25 cellular contexts compared by ENCODE assay signal in genomic region chr4:36198861-36199260, GRCh38.
"Had no signal": no experiment of that assay in that cellular context is flagged by ENCODE, and none has a peak within 500 bp of the region (broad histone marks: within the 10 kb centered on the region; RNA-seq: fewer than 3 reads in every experiment).

No MANE protein-coding gene starts in this region.

- H3K4me3 Mint-ChIP-seq: mesothelial cell of epicardium; naive B cell; natural killer cell; nephron progenitor cell; neural progenitor cell; stimulated activated effector memory CD8-positive, alpha-beta T cell treated with anti-CD3 and anti-CD28 coated beads, Interleukin-12 subunit alpha, Interleukin-12 subunit beta, amount 100 ng/mL, for 72 hours; type B pancreatic cell had no signal

- H3K36me3 Mint-ChIP-seq: natural killer cell, neural progenitor cell, type B pancreatic cell had no signal

- ATAC-seq: pancreas had no signal

- H3K27ac Mint-ChIP-seq: mesothelial cell of epicardium; natural killer cell; nephron progenitor cell; neural progenitor cell; stimulated activated effector memory CD8-positive, alpha-beta T cell treated with anti-CD3 and anti-CD28 coated beads, Interleukin-12 subunit alpha, Interleukin-12 subunit beta, amount 100 ng/mL, for 72 hours; type B pancreatic cell had no signal

- H3K4me1 Mint-ChIP-seq: nephron progenitor cell, neural progenitor cell had no signal

- H2AFZ ChIP-seq: neural progenitor cell had no signal

- H3K27me3 ChIP-seq: left lung, neural progenitor cell, pancreas, spleen, stomach, tibial nerve, vagina had no signal

- H3K27ac ChIP-seq: left lung, neural progenitor cell, pancreas, prostate gland, spleen, stomach, tibial nerve, vagina had no signal

- H3K4me3 ChIP-seq: left lung, lung, neural progenitor cell, pancreas, prostate gland, spleen, stomach, tibial nerve, vagina had no signal

- H3K4me2 ChIP-seq: neural progenitor cell had no signal

- DNase-seq: head of caudate nucleus; hippocampal formation; left colon; mesendoderm; naive B cell; natural killer cell; nephron progenitor cell; retina; right cardiac atrium; small intestine; spleen; stimulated activated CD4-positive, alpha-beta T cell treated with anti-CD3 and anti-CD28 coated beads, Interleukin-4, amount 100 ng/mL, for 24 hours; stimulated activated naive CD4-positive, alpha-beta T cell; stomach had no signal

- H3K9me3 Mint-ChIP-seq: mesothelial cell of epicardium; naive B cell; natural killer cell; nephron progenitor cell; neural progenitor cell; stimulated activated effector memory CD8-positive, alpha-beta T cell treated with anti-CD3 and anti-CD28 coated beads, Interleukin-12 subunit alpha, Interleukin-12 subunit beta, amount 100 ng/mL, for 72 hours; type B pancreatic cell had no signal

- FAIRE-seq: keratinocyte, pancreas, small intestine had no signal

- H3K27me3 Mint-ChIP-seq: naive B cell, type B pancreatic cell had no signal

- H3K9me3 ChIP-seq: left lung, pancreas, prostate gland, spleen, stomach, tibial nerve, vagina had no signal

- H3K4me1 ChIP-seq: left lung, neural progenitor cell, pancreas, prostate gland, stomach, tibial nerve, vagina had no signal

- H3K9ac ChIP-seq: neural progenitor cell had no signal

- H3K36me3 ChIP-seq: neural progenitor cell, pancreas, prostate gland, vagina had no signal
